Comparison of ENCODE assay signal across 2 cellular contexts in the genomic region with DNA sequence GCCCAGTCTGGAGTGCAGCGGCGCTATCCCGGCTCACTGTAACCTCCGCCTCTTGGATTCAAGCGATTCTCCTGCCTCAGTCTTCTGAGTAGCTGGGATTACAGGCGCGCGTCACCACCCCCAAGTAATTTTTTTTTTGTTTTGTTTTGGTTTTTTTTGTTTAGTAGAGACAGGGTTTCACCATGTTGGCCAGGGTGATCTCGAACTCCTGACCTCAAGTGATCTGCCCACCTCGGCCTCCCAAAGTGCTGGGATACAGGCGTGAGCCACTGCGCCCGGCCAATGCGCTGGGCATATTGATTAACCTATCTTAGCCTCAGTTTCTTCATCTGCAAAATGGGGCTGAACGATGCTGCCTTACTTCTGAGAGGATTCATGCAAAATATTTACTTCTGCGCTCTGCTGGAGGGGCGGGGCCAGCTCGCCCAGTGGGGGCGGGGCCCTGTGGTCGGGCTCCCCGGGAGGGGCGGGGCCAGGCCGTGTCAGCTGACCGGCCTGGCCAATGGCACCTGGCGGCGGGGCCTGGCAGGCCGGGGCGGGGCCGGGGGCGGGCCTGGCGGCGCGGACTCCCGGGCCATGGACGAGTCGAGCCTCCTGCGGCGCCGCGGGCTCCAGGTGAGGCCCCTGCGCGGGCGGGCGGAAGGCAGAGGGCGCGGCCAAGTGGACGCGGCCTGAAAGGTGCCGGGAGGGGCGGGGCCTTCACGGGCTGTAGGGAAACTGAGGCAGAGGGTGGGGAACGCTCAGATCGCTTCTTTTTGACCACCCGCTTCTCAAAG.
A peak's percentile ranks its signal among the peaks of the same experiment; 100 is the strongest.
TF ChIP-seq lines count a peak whose summit lies in the region.

A gene (plus strand): TSS at position 562 of the 776 bp plus-strand sequence. CDS start 15 bp downstream, at position 577.

TF ChIP-seq in HEK293, 187 proteins besides CTCF, POLR2A, EP300 and RAD21 (continued from another document and continues in another):
- TF ChIP-seq, protein P1, sequence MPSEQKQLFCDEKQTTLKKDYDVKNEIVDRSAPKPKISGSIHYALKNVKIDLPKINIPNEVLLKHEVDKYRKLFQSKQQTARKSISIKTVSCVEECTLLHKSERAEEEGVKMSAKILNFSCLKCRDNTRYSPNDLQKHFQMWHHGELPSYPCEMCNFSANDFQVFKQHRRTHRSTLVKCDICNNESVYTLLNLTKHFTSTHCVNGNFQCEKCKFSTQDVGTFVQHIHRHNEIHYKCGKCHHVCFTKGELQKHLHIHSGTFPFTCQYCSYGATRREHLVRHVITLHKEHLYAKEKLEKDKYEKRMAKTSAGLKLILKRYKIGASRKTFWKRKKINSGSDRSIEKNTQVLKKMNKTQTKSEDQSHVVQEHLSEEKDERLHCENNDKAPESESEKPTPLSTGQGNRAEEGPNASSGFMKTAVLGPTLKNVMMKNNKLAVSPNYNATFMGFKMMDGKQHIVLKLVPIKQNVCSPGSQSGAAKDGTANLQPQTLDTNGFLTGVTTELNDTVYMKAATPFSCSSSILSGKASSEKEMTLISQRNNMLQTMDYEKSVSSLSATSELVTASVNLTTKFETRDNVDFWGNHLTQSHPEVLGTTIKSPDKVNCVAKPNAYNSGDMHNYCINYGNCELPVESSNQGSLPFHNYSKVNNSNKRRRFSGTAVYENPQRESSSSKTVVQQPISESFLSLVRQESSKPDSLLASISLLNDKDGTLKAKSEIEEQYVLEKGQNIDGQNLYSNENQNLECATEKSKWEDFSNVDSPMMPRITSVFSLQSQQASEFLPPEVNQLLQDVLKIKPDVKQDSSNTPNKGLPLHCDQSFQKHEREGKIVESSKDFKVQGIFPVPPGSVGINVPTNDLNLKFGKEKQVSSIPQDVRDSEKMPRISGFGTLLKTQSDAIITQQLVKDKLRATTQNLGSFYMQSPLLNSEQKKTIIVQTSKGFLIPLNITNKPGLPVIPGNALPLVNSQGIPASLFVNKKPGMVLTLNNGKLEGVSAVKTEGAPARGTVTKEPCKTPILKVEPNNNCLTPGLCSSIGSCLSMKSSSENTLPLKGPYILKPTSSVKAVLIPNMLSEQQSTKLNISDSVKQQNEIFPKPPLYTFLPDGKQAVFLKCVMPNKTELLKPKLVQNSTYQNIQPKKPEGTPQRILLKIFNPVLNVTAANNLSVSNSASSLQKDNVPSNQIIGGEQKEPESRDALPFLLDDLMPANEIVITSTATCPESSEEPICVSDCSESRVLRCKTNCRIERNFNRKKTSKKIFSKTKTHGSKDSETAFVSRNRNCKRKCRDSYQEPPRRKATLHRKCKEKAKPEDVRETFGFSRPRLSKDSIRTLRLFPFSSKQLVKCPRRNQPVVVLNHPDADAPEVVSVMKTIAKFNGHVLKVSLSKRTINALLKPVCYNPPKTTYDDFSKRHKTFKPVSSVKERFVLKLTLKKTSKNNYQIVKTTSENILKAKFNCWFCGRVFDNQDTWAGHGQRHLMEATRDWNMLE (tag by site-specific recombination; conservative IDR thresholded peaks at IDR 0.05; ENCODE audit: low read depth): no peak
- TF ChIP-seq ZXDB (tag by site-specific recombination; IDR thresholded peaks at IDR 0.05) (0 out of 2 replicates have a peak, but pooled peaks have one; percentile 30), ZNF624 (tag by site-specific recombination; IDR thresholded peaks at IDR 0.05) (no peak), KLF9 (tag by site-specific recombination; IDR thresholded peaks at IDR 0.05; ENCODE audit: low read depth) (peak; percentile 40; the same call in 1 of the 2 replicates), ZNF2 (tag by site-specific recombination; IDR thresholded peaks at IDR 0.05) (peak; percentile 66), BCL11B (tag by site-specific recombination; IDR thresholded peaks at IDR 0.05; ENCODE audit: low read depth) (no peak), ZNF112 (tag by site-specific recombination; IDR thresholded peaks at IDR 0.05) (no peak), GLIS1 (tag by site-specific recombination; IDR thresholded peaks at IDR 0.05) (peak; percentile 60), SP7 (tag by site-specific recombination; IDR thresholded peaks at IDR 0.05) (0 out of 2 replicates have a peak, but pooled peaks have one; percentile 30), ZNF239 (tag by site-specific recombination; IDR thresholded peaks at IDR 0.05) (0 out of 2 replicates have a peak, but pooled peaks have one; percentile 37)
- TF ChIP-seq, protein P2, sequence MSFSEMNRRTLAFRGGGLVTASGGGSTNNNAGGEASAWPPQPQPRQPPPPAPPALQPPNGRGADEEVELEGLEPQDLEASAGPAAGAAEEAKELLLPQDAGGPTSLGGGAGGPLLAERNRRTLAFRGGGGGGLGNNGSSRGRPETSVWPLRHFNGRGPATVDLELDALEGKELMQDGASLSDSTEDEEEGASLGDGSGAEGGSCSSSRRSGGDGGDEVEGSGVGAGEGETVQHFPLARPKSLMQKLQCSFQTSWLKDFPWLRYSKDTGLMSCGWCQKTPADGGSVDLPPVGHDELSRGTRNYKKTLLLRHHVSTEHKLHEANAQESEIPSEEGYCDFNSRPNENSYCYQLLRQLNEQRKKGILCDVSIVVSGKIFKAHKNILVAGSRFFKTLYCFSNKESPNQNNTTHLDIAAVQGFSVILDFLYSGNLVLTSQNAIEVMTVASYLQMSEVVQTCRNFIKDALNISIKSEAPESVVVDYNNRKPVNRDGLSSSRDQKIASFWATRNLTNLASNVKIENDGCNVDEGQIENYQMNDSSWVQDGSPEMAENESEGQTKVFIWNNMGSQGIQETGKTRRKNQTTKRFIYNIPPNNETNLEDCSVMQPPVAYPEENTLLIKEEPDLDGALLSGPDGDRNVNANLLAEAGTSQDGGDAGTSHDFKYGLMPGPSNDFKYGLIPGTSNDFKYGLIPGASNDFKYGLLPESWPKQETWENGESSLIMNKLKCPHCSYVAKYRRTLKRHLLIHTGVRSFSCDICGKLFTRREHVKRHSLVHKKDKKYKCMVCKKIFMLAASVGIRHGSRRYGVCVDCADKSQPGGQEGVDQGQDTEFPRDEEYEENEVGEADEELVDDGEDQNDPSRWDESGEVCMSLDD (tag by site-specific recombination; IDR thresholded peaks at IDR 0.05): no peak
- TF ChIP-seq, protein P3, sequence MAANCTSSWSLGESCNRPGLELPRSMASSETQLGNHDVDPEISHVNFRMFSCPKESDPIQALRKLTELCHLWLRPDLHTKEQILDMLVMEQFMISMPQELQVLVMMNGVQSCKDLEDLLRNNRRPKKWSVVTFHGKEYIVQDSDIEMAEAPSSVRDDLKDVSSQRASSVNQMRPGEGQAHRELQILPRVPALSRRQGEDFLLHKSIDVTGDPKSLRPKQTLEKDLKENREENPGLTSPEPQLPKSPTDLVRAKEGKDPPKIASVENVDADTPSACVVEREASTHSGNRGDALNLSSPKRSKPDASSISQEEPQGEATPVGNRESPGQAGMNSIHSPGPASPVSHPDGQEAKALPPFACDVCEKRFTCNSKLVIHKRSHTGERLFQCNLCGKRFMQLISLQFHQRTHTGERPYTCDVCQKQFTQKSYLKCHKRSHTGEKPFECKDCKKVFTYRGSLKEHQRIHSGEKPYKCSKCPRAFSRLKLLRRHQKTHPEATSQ (tag by site-specific recombination; IDR thresholded peaks at IDR 0.05): no peak
- TF ChIP-seq, protein P4, sequence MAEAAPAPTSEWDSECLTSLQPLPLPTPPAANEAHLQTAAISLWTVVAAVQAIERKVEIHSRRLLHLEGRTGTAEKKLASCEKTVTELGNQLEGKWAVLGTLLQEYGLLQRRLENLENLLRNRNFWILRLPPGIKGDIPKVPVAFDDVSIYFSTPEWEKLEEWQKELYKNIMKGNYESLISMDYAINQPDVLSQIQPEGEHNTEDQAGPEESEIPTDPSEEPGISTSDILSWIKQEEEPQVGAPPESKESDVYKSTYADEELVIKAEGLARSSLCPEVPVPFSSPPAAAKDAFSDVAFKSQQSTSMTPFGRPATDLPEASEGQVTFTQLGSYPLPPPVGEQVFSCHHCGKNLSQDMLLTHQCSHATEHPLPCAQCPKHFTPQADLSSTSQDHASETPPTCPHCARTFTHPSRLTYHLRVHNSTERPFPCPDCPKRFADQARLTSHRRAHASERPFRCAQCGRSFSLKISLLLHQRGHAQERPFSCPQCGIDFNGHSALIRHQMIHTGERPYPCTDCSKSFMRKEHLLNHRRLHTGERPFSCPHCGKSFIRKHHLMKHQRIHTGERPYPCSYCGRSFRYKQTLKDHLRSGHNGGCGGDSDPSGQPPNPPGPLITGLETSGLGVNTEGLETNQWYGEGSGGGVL (tag by site-specific recombination; IDR thresholded peaks at IDR 0.05): no peak

TF ChIP-seq in WTC11, 78 proteins besides CTCF, POLR2A, EP300 and RAD21 (continued from another document):
- TF ChIP-seq, protein P5, sequence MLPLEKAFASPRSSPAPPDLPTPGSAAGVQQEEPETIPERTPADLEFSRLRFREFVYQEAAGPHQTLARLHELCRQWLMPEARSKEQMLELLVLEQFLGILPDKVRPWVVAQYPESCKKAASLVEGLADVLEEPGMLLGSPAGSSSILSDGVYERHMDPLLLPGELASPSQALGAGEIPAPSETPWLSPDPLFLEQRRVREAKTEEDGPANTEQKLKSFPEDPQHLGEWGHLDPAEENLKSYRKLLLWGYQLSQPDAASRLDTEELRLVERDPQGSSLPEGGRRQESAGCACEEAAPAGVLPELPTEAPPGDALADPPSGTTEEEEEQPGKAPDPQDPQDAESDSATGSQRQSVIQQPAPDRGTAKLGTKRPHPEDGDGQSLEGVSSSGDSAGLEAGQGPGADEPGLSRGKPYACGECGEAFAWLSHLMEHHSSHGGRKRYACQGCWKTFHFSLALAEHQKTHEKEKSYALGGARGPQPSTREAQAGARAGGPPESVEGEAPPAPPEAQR (CRISPR knock-in tag; IDR thresholded peaks at IDR 0.05): no peak
- no peak for TF ChIP-seq FOXP1 (CRISPR knock-in tag; IDR thresholded peaks at IDR 0.05; ENCODE audit: borderline replicate concordance)
- TF ChIP-seq NFYB (CRISPR knock-in tag; conservative IDR thresholded peaks at IDR 0.05; ENCODE audit: low read depth): peak; percentile 58
- peak; percentile 45 for TF ChIP-seq ZNF423 (CRISPR knock-in tag; IDR thresholded peaks at IDR 0.05)
